11 cellular contexts compared by ENCODE assay signal in genomic region chr6:111818539-111819226, GRCh38. TPM values are rescaled to one million over a fixed set of nuclear protein-coding genes. Genes with fewer than 3 reads are reported as not detected.
A peak's percentile ranks its signal among the peaks of the same experiment; 100 is the strongest.
DNase-seq lines count a peak whose midpoint lies in the region; FAIRE-seq and TF ChIP-seq lines count a peak whose summit lies in the region.
"Had no signal": no experiment of that assay in that cellular context is flagged by ENCODE, and none has a peak within 500 bp of the region (broad histone marks: within the 10 kb centered on the region; RNA-seq: fewer than 3 reads in every experiment).

No MANE protein-coding gene starts in this region.

- DNase-seq in EH (ENCODE audit: low read depth): peak; percentile 79
- no peak for DNase-seq in activated CD4-positive, alpha-beta memory T cell treated with anti-CD3 and anti-CD28 coated beads, Interleukin-2, amount 10 ng/mL, durations not matched to agents 7 days and 5 days
- DNase-seq in fibroblast of villous mesenchyme (ENCODE audit: low read depth): peak; percentile 76
- no peak for DNase-seq in small intestine
- no peak for DNase-seq in NCI-H345 treated with DMSO at 0.1 percent for 48 hours (lab: John Stamatoyannopoulos, UW; ENCODE audit: unreplicated experiment)
- DNase-seq in NCI-H128 (lab: John Stamatoyannopoulos, UW; ENCODE audit: unreplicated experiment): no peak
- DNase-seq in DMS79 (lab: John Stamatoyannopoulos, UW): no peak
- DNase-seq in UCSD-AML1 (lab: John Stamatoyannopoulos, UW; ENCODE audit: unreplicated experiment): no peak
- DNase-seq: lower lobe of right lung, NCI-H1048 had no signal

- H3K4me3 ChIP-seq in fibroblast of villous mesenchyme (ENCODE audit: low read depth, low read length) (no peak overlapping the region), small intestine (ENCODE audit: low read depth in 1 of 2, low read length in 2 of 2) (no peak overlapping the region)
- H3K4me3 ChIP-seq: lower lobe of right lung had no signal

- no peak for TF ChIP-seq CTCF in fibroblast of villous mesenchyme (IDR thresholded peaks at IDR 0.05; ENCODE audit: insufficient read depth, low read depth, low read length)

- POLR2A ChIA-PET in activated CD4-positive, alpha-beta memory T cell treated with anti-CD3 and anti-CD28 coated beads, Interleukin-2, amount 10 ng/mL, durations not matched to agents 7 days and 5 days (lab: Charles Lee): interaction anchor here (0.6 to 1.7 kb wide), 8 partner anchors 8 to 173 kb away, joined by 3 to 13 read pairs (median 4); partner anchors contain the start of gene FYN

- no peak overlapping the region for H3K4me3 Mint-ChIP-seq in activated CD4-positive, alpha-beta memory T cell treated with anti-CD3 and anti-CD28 coated beads, Interleukin-2, amount 10 ng/mL, durations not matched to agents 7 days and 5 days

- FAIRE-seq in small intestine (lab: Jason Lieb, UNC): no peak

- 49 to 60% (median 53%) methylated on average over 5 of the region's 5 CpGs for WGBS in small intestine, 3 donors

- no peaks in the 10 kb centered on the region for H3K27me3 ChIP-seq in small intestine (ENCODE audit: control insufficient read depth in 2 of 2, insufficient read depth in 2 of 2, low read length in 2 of 2)

- H3K27ac ChIP-seq in small intestine (ENCODE audit: low read depth in 1 of 2, low read length in 1 of 2): peak overlapping the region; percentile 28 to 43
- H3K27ac ChIP-seq: HL-60, lower lobe of right lung had no signal

- peaks cover 49% of the 10 kb centered on the region for H3K4me1 Mint-ChIP-seq in activated CD4-positive, alpha-beta memory T cell treated with anti-CD3 and anti-CD28 coated beads, Interleukin-2, amount 10 ng/mL, durations not matched to agents 7 days and 5 days

- no peaks in the 10 kb centered on the region for H3K36me3 ChIP-seq in small intestine (ENCODE audit: control insufficient read depth in 2 of 2, insufficient read depth in 2 of 2, low read length in 2 of 2)
- H3K36me3 ChIP-seq: lower lobe of right lung had no signal

- no peaks in the 10 kb centered on the region for H3K27me3 Mint-ChIP-seq in activated CD4-positive, alpha-beta memory T cell treated with anti-CD3 and anti-CD28 coated beads, Interleukin-2, amount 10 ng/mL, durations not matched to agents 7 days and 5 days

- no peaks in the 10 kb centered on the region for H3K9me3 Mint-ChIP-seq in activated CD4-positive, alpha-beta memory T cell treated with anti-CD3 and anti-CD28 coated beads, Interleukin-2, amount 10 ng/mL, durations not matched to agents 7 days and 5 days

- peak overlapping the region; percentile 34 for H3K27ac Mint-ChIP-seq in activated CD4-positive, alpha-beta memory T cell treated with anti-CD3 and anti-CD28 coated beads, Interleukin-2, amount 10 ng/mL, durations not matched to agents 7 days and 5 days

- CTCF ChIA-PET in activated CD4-positive, alpha-beta memory T cell treated with anti-CD3 and anti-CD28 coated beads, Interleukin-2, amount 10 ng/mL, durations not matched to agents 7 days and 5 days (lab: Charles Lee): interaction anchor here (0.9 to 1.5 kb wide), 5 partner anchors 13 to 55 kb away, joined by 3 to 5 read pairs (median 3); partner anchors contain the start of gene FYN

- peaks cover 35% of the 10 kb centered on the region for H3K36me3 Mint-ChIP-seq in activated CD4-positive, alpha-beta memory T cell treated with anti-CD3 and anti-CD28 coated beads, Interleukin-2, amount 10 ng/mL, durations not matched to agents 7 days and 5 days (ENCODE audit: low read depth)

- H3K9me3 ChIP-seq in small intestine (ENCODE audit: control insufficient read depth, low read depth): no peaks in the 10 kb centered on the region
- H3K9me3 ChIP-seq: lower lobe of right lung had no signal

- H3K4me1 ChIP-seq in small intestine (ENCODE audit: control insufficient read depth in 2 of 2, insufficient read depth in 1 of 2, low read depth in 1 of 2, low read length in 1 of 2): no peaks in the 10 kb centered on the region

RNA-seq across cellular contexts. Expression of gene FYN, which starts 54.6 kb away (rescaled TPM):
- 100 to 1,000 TPM; 201 to 208 TPM for total RNA-seq in activated CD4-positive, alpha-beta memory T cell treated with anti-CD3 and anti-CD28 coated beads, Interleukin-2, amount 10 ng/mL, durations not matched to agents 7 days and 5 days
- 26.8 and 35.1 TPM in 2 replicates for total RNA-seq in fibroblast of villous mesenchyme
- 10 to 100 TPM; 17.9 to 33.8 (median 27.1) TPM for polyA plus RNA-seq in small intestine

Comparison
In these comparisons a context has a peak if more than half of its experiments do, and no peak if none do; other contexts are left out.
1. DNase-seq: peak in EH (single experiment) and fibroblast of villous mesenchyme (single experiment); none in activated CD4-positive, alpha-beta memory T cell treated with anti-CD3 and anti-CD28 coated beads, Interleukin-2, amount 10 ng/mL, durations not matched to agents 7 days and 5 days (single experiment), small intestine (single experiment), NCI-H345 treated with DMSO at 0.1 percent for 48 hours (single experiment), NCI-H128 (single experiment), DMS79 (single experiment) and UCSD-AML1 (single experiment).